In the genomic region with DNA sequence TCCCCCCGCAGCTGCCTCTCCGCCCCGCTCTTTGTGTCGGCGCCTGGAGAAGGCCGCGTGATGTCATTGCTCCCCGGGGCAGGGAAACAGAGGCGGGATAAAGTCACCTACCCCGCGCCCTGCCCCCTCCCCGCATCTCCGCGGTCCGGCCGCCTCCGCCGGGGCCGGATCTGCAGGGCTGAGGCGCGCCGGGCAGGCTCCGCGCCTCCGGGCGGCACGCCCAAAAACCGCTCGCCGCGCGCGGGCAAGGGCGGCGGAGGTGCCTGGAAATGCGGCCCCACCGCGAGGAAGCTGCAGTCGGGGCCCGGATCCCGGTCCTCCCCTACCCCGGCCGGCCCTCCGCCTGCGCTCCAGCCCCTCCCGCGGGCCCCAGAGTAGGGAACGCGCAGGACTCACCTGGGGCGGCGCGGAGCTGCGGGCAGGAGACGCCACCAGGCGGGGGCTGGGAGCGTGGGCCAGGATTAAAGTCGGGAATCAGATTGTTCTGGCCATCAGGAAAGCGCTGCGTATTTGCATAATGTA, we compare ENCODE assay signal across 8 cellular contexts. TPM values are rescaled to one million over a fixed set of nuclear protein-coding genes. Genes with fewer than 3 reads are reported as not detected.
DNase-seq lines count a peak whose midpoint lies in the region; ATAC-seq, FAIRE-seq and TF ChIP-seq lines count a peak whose summit lies in the region.

A gene (minus strand): TSS at position 55 of the 522 bp plus-strand sequence. CDS start 302 bp downstream, outside the sequence.

- H3K27me3 ChIP-seq in SK-N-SH (ENCODE audit: insufficient read depth), result no peaks in the 10 kb centered on the region; the same call in 1 of the 2 replicates
- H3K27me3 ChIP-seq in upper lobe of right lung, result peaks cover 35% of the 10 kb centered on the region

- peaks cover 0 to 7% of the 10 kb centered on the region in 2 experiments; a peak in 2 of 4 replicates for H3K4me1 ChIP-seq in SK-N-SH (ENCODE audit: control insufficient read depth in 1 of 2, insufficient read depth in 2 of 2, low read depth in 1 of 2, low read length in 1 of 2)
- no peaks in the 10 kb centered on the region for H3K4me1 ChIP-seq in upper lobe of right lung

- H3K4me2 ChIP-seq in SK-N-SH, result peak within 1 kb of the TSS; percentile 81

- peak; percentile 24 for TF ChIP-seq CTCF in D721Med (IDR thresholded peaks at IDR 0.05; ENCODE audit: insufficient read depth, missing control alignments)
- TF ChIP-seq CTCF in SK-N-SH (IDR thresholded peaks at IDR 0.05), result peak; percentile 43
- peak; percentile 34 for TF ChIP-seq CTCF in upper lobe of right lung (IDR thresholded peaks at IDR 0.05)

- H3K9ac ChIP-seq in SK-N-SH, result peak within 1 kb of the TSS; percentile 72

- 0 out of 2 replicates have a peak, but pooled peaks have one; percentile 22 for TF ChIP-seq RAD21 in SK-N-SH (IDR thresholded peaks at IDR 0.05; ENCODE audit: low read length)

- CTCF ChIA-PET in SK-N-SH (lab: Yijun Ruan, JAX), result interaction anchor here (1.0 to 3.2 kb wide), 11 partner anchors 9 to 107 kb away, joined by 3 to 28 read pairs (median 4); a partner anchor contains a TSS

- 2% methylated on average over 12 of the region's 59 CpGs for WGBS in SK-N-SH (ENCODE audit: low lambda C conversion rate)

- no peaks in the 10 kb centered on the region for H4K20me1 ChIP-seq in SK-N-SH (ENCODE audit: insufficient read depth)

- no peak for FAIRE-seq in D721Med (lab: Jason Lieb, UNC)

- H3K27ac ChIP-seq in SK-N-SH (ENCODE audit: low read depth in 2 of 2, low read length in 1 of 2) (peak within 1 kb of the TSS in 1 of 2 experiments; percentile 88; a peak in 2 of 4 replicates), upper lobe of right lung (peak within 1 kb of the TSS; percentile 24)

- H3K9me3 ChIP-seq in SK-N-SH (no peaks in the 10 kb centered on the region), upper lobe of right lung (no peaks in the 10 kb centered on the region)

- POLR2A ChIA-PET in SK-N-SH (lab: Yijun Ruan, JAX), result interaction anchor here (0.5 to 2.4 kb wide), 5 partner anchors 19 to 219 kb away, joined by 3 to 15 read pairs (median 6); a partner anchor contains a TSS

- DNase-seq in D721Med (ENCODE audit: insufficient read length, low spot score) (peak; percentile 39), HuH-7.5 (ENCODE audit: low spot score) (peak; percentile 73), SK-N-SH (peak; percentile 88), epidermal melanocyte (ENCODE audit: insufficient read length, low spot score) (peak; percentile 23), midbrain (lab: John Stamatoyannopoulos, UW) (peak; percentile 51), upper lobe of right lung (peak; percentile 85)

- no peaks in the 10 kb centered on the region for H3K79me2 ChIP-seq in SK-N-SH (ENCODE audit: insufficient read depth)

- intact Hi-C loops in upper lobe of right lung (cut with DNase I), result no loop called here

- no peak for TF ChIP-seq EP300 in SK-N-SH (IDR thresholded peaks at IDR 0.05; ENCODE audit: borderline replicate concordance in 1 of 2, low read depth in 1 of 2, low read length in 1 of 2)

- peak within 1 kb of the TSS; percentile 90 for H2AFZ ChIP-seq in SK-N-SH (ENCODE audit: low read depth)

- H3K9me2 ChIP-seq in SK-N-SH, result no peaks in the 10 kb centered on the region

- peak; percentile 61 for ATAC-seq in GM19438 (IDR thresholded peaks at IDR 0.05; ENCODE audit: low read depth, unreplicated experiment)
- peak; percentile 94 for ATAC-seq in upper lobe of right lung
- ATAC-seq in GM21360 (IDR thresholded peaks at IDR 0.05; ENCODE audit: unreplicated experiment), result no peak

- H3K4me3 ChIP-seq in SK-N-SH (ENCODE audit: low read depth in 2 of 2, low read length in 1 of 2) (peak within 1 kb of the TSS; percentile 79 to 89), upper lobe of right lung (peak within 1 kb of the TSS; percentile 56)

- peaks cover 5% of the 10 kb centered on the region for H3F3A ChIP-seq in SK-N-SH (replicated peaks; ENCODE audit: insufficient read depth)

- H3K36me3 ChIP-seq in SK-N-SH (replicated peaks in 1 of 2; ENCODE audit: control insufficient read depth in 1 of 2, insufficient read depth in 2 of 2, low read length in 1 of 2) (no peaks in the 10 kb centered on the region), upper lobe of right lung (no peaks in the 10 kb centered on the region)

TF ChIP-seq in SK-N-SH, 30 proteins besides CTCF, POLR2A, EP300 and RAD21:
- TF ChIP-seq, protein P1, sequence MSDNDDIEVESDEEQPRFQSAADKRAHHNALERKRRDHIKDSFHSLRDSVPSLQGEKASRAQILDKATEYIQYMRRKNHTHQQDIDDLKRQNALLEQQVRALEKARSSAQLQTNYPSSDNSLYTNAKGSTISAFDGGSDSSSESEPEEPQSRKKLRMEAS (IDR thresholded peaks at IDR 0.05; ENCODE audit: low read depth), result 0 out of 2 replicates have a peak, but pooled peaks have one; percentile 11
- no peak for TF ChIP-seq GATA2 (CRISPR knock-in tag; IDR thresholded peaks at IDR 0.05)
- peak; percentile 42 for TF ChIP-seq CHD2 (IDR thresholded peaks at IDR 0.05; ENCODE audit: low read length, partially characterized antibody)
- peak; percentile 13; the same call in 1 of the 2 replicates for TF ChIP-seq MXI1 (IDR thresholded peaks at IDR 0.05; ENCODE audit: low read depth, low read length)

RNA-seq across cellular contexts. Expression of the gene that starts here (rescaled TPM):
- 9.0 and 9.1 TPM in 2 replicates for polyA plus RNA-seq in SK-N-SH (2012; rRNA removed)
- 11.4 and 13.3 TPM in 2 replicates for polyA plus RNA-seq in SK-N-SH (2012; cell fraction: cytosol; rRNA removed)
- polyA plus RNA-seq in SK-N-SH (2012; cell fraction: nucleus; rRNA removed), result 10.9 and 11.5 TPM in 2 replicates
- 5.4 TPM for total RNA-seq in upper lobe of right lung

Comparison
In these comparisons a context has a peak if more than half of its experiments do, and no peak if none do; other contexts are left out.
1. DNase-seq: peak in every context shown above with its lines; median percentile 88 in SK-N-SH; 85 in upper lobe of right lung; 73 in HuH-7.5; 51 in midbrain; 39 in D721Med; 23 in epidermal melanocyte.